8 cellular contexts compared by ENCODE assay signal in genomic region chr11:615453-616319, GRCh38. TPM values are rescaled to one million over a fixed set of nuclear protein-coding genes. Genes with fewer than 3 reads are reported as not detected.
DNase-seq lines count a peak whose midpoint lies in the region; ATAC-seq and TF ChIP-seq lines count a peak whose summit lies in the region.

TSS of gene IRF7 (minus strand) at chr11:615950. CDS start at chr11:615364, 586 bp downstream.

- H3K4me3 Mint-ChIP-seq in Calu3 (ENCODE audit: low read depth, unreplicated experiment) (peak within 1 kb of the TSS; percentile 85), IgD-negative memory B cell (peak within 1 kb of the TSS; percentile 89 to 97 (median 93)), natural killer cell (peak within 1 kb of the TSS; percentile 92)

- H3K4me3 ChIP-seq in fibroblast of lung (replicated peaks in 1 of 4; ENCODE audit: control extremely low read depth in 1 of 4, insufficient read depth in 1 of 4, low read depth in 3 of 4, low read length in 4 of 4): peak within 1 kb of the TSS; percentile 42 to 79 (median 68)

- intact Hi-C loops in Calu3 (cut with micrococcal nuclease; ENCODE audit: unreplicated experiment) (no loop called here), natural killer cell (cut with micrococcal nuclease) (loop anchor here (5.0 to 10.0 kb wide), 2 partner anchors 38 to 109 kb away; partner anchors contain the start of gene PHRF1)

- CTCF ChIA-PET in Calu3 (lab: Charles Lee): interaction anchor here (0.9 to 1.0 kb wide), 2 partner anchors 11 to 40 kb away, joined by 3 to 4 read pairs; no protein-coding TSS in a partner anchor

- peaks cover 25% of the 10 kb centered on the region for H3K36me3 ChIP-seq in fibroblast of lung (ENCODE audit: control insufficient read depth, insufficient read depth, low read length)

- DNase-seq in Calu3 (peak; percentile 95), RPMI7951 (ENCODE audit: low read depth) (peak; percentile 87), fibroblast of lung (ENCODE audit: low read depth in 2 of 2) (peak; percentile 88 to 89), natural killer cell (peak; percentile 84)
- DNase-seq in activated T-helper 1 cell treated with anti-CD3 and anti-CD28 coated beads, Interleukin-2, amount 50 U/mL, for 16 hours (ENCODE audit: low read depth in 1 of 2, low spot score in 1 of 2): peak; percentile 72 to 77
- DNase-seq in stimulated activated naive CD4-positive, alpha-beta T cell (lab: John Stamatoyannopoulos, UW): peak; percentile 69 to 86 (median 82)

- H4K20me1 ChIP-seq in fibroblast of lung (ENCODE audit: control insufficient read depth, extremely low read depth, insufficient read depth, low read length): no peaks in the 10 kb centered on the region

- no peak within 1 kb of the TSS for H2AFZ ChIP-seq in fibroblast of lung (ENCODE audit: low read length)

- H3K9me3 ChIP-seq in fibroblast of lung (ENCODE audit: control insufficient read depth, insufficient read depth, low read depth, low read length): no peaks in the 10 kb centered on the region

- peak within 1 kb of the TSS; percentile 99 for H3K4me2 ChIP-seq in fibroblast of lung (ENCODE audit: extremely low read depth, insufficient read depth, low read length)

- H3K36me3 Mint-ChIP-seq in Calu3 (ENCODE audit: insufficient read depth, unreplicated experiment) (peaks cover 87% of the 10 kb centered on the region), IgD-negative memory B cell (peaks cover 8% of the 10 kb centered on the region), natural killer cell (no peaks in the 10 kb centered on the region)

- peak; percentile 78 for ATAC-seq in GM21526 (IDR thresholded peaks at IDR 0.05; ENCODE audit: low FRiP score, unreplicated experiment)
- peak; percentile 80 to 92 (median 82) for ATAC-seq in natural killer cell

- H3K9me3 Mint-ChIP-seq in Calu3 (ENCODE audit: low read depth, unreplicated experiment) (no peaks in the 10 kb centered on the region), IgD-negative memory B cell (no peaks in the 10 kb centered on the region), natural killer cell (no peaks in the 10 kb centered on the region)

- H3K27me3 Mint-ChIP-seq in Calu3 (ENCODE audit: unreplicated experiment) (no peaks in the 10 kb centered on the region), IgD-negative memory B cell (no peaks in the 10 kb centered on the region), natural killer cell (ENCODE audit: low read depth in 2 of 2) (no peaks in the 10 kb centered on the region)

- peak within 1 kb of the TSS; percentile 73 for H3K27ac ChIP-seq in fibroblast of lung (ENCODE audit: insufficient read depth, low read length)

- no TSS peak for BruUV-seq in Calu3 (replicated peaks; lab: Mats Ljungman, UMichigan)

- no peaks in the 10 kb centered on the region for H3K4me1 Mint-ChIP-seq in Calu3 (ENCODE audit: low read depth, unreplicated experiment)
- peaks cover 4 to 10% (median 6%) of the 10 kb centered on the region in 3 donors for H3K4me1 Mint-ChIP-seq in IgD-negative memory B cell
- H3K4me1 Mint-ChIP-seq in natural killer cell: peaks cover 6 to 22% of the 10 kb centered on the region in 2 donors

- no peaks in the 10 kb centered on the region for H3K27me3 ChIP-seq in fibroblast of lung (ENCODE audit: control insufficient read depth, insufficient read depth, low read length)

- peak within 1 kb of the TSS; percentile 84 for H3K9ac ChIP-seq in fibroblast of lung (ENCODE audit: insufficient read depth, low read length)

- no peaks in the 10 kb centered on the region for H3K4me1 ChIP-seq in fibroblast of lung (ENCODE audit: control insufficient read depth, extremely low read depth, insufficient read depth, low read length)

- TF ChIP-seq CTCF in Calu3 (IDR thresholded peaks at IDR 0.05; ENCODE audit: unreplicated experiment) (no peak), fibroblast of lung (conservative IDR thresholded peaks at IDR 0.05 in 1 of 2, IDR thresholded peaks at IDR 0.05 in 1 of 2; ENCODE audit: low read depth in 1 of 2, low read length in 2 of 2) (no peak), natural killer cell (IDR thresholded peaks at IDR 0.05) (no peak)

- H3K79me2 ChIP-seq in fibroblast of lung (ENCODE audit: control insufficient read depth, insufficient read depth, low read length): no peaks in the 10 kb centered on the region

- H3K27ac Mint-ChIP-seq in Calu3 (ENCODE audit: unreplicated experiment) (peak within 1 kb of the TSS; percentile 74), IgD-negative memory B cell (peak within 1 kb of the TSS; percentile 92 to 97 (median 95)), natural killer cell (peak within 1 kb of the TSS; percentile 89)

RNA-seq across cellular contexts. Expression of gene IRF7, which starts in this region (rescaled TPM):
- total RNA-seq in Calu3 (2022) (48.7 and 93.5 TPM in 2 replicates), fibroblast of lung (9.1 and 11.3 TPM in 2 replicates), natural killer cell (10 to 100 TPM; 63.3 to 97.3 (median 77.3) TPM)
- polyA plus RNA-seq in IgD-negative memory B cell (103 TPM), fibroblast of lung (1.3 and 1.6 TPM in 2 replicates)
- total RNA-seq in RPMI7951 (2014; rRNA removed; shearing (Covaris generic)): 4.7 and 5.1 TPM in 2 replicates
- polyA plus RNA-seq in fibroblast of lung (2012): 4.1 and 4.3 TPM in 2 replicates
- polyA minus RNA-seq in fibroblast of lung (ENCODE audit: low replicate concordance): 5.0 and 11.1 TPM in 2 replicates

Comparison
In these comparisons a context has a peak if more than half of its experiments do, and no peak if none do; other contexts are left out.
1. Peak in every context shown above with its lines: DNase-seq, ATAC-seq, H3K4me3 ChIP-seq and H3K27ac ChIP-seq.
2. RNA of gene IRF7 (polyA plus RNA-seq): 103 TPM in IgD-negative memory B cell (single experiment); 1.3 to 4.3 TPM in fibroblast of lung; every median in the first group is over 10 times any median in the second.